In the genomic region with DNA sequence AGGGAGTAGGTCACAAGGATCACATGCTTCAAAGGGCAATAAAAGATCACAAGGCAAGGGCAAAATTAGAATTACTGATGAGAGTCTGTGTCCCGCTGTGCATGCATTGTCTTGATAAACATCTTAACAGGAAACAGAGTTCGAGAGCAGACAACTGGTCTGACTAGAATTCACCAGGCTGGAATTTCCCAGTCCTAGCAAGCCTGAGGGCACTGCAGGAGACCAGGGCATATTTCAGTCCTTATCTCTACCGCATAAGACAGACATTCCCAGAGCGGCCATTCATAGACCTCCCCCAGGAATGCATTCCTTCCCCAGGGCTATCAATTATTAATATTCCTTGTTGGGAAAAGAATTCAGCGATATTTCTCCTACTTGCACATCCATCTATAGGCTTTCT, we compare ENCODE assay signal across 7 cellular contexts. TPM values are rescaled to one million over a fixed set of nuclear protein-coding genes. Genes with fewer than 3 reads are reported as not detected.
DNase-seq lines count a peak whose midpoint lies in the region; FAIRE-seq and TF ChIP-seq lines count a peak whose summit lies in the region.
"Not testable (repeated sequence)": the region's sequence is repeated elsewhere in the genome, so short reads cannot be mapped to it uniquely, and the experiment has no call there.

No MANE protein-coding gene starts in this region.

- H3K27me3 Mint-ChIP-seq in astrocyte (ENCODE audit: low read depth, unreplicated experiment), result not testable (repeated sequence)

- BruUV-seq in A673 (replicated peaks; lab: Mats Ljungman, UMichigan), result not testable (repeated sequence)

- intact Hi-C loops in A673 (cut with micrococcal nuclease; ENCODE audit: unreplicated experiment), result not testable (repeated sequence)

- peak overlapping the region; percentile 86 for H3K27ac Mint-ChIP-seq in astrocyte (ENCODE audit: unreplicated experiment)

- not testable (repeated sequence) for H3K27ac ChIP-seq in A673 (ENCODE audit: low read depth, low read length, poor library complexity, severe bottlenecking)
- H3K27ac ChIP-seq in astrocyte (ENCODE audit: low read depth, low read length) (peak overlapping the region; percentile 42), mesodermal cell (ENCODE audit: low read depth, low read length, severe bottlenecking) (peak overlapping the region; percentile 10)

- H2AFZ ChIP-seq in astrocyte (ENCODE audit: low read depth, low read length), result not testable (repeated sequence)

- not testable (repeated sequence) for H3K36me3 ChIP-seq in A673 (ENCODE audit: insufficient read depth, low read length, poor library complexity, severe bottlenecking); astrocyte (ENCODE audit: insufficient read depth, low read length); mesodermal cell (ENCODE audit: control insufficient read depth, insufficient read depth, low read length)

- WGBS in mesodermal cell (ENCODE audit: insufficient coverage in 2 of 2), 2 experiments, result 64 to 94% methylated on average over 2 to 3 of the region's 5 CpGs

- not testable (repeated sequence) for H3K4me3 ChIP-seq in A673 (ENCODE audit: low read depth, low read length, poor library complexity, severe bottlenecking); astrocyte (ENCODE audit: insufficient read depth, low read depth, low read length); epithelial cell of esophagus (ENCODE audit: low read length); mesodermal cell (ENCODE audit: extremely low read depth, insufficient read depth, low read length, poor library complexity, severe bottlenecking)

- POLR2A ChIA-PET in A673 (lab: Charles Lee; ENCODE audit: low non-redundant PET), result not testable (repeated sequence)

- not testable (repeated sequence) for H3K79me2 ChIP-seq in astrocyte (ENCODE audit: insufficient read depth, low read length)

- H3K4me2 ChIP-seq in astrocyte (ENCODE audit: low read length), result not testable (repeated sequence)

- H3K4me1 Mint-ChIP-seq in astrocyte (ENCODE audit: low read depth, unreplicated experiment), result not testable (repeated sequence)

- not testable (repeated sequence) for TF ChIP-seq CTCF in A673 (conservative IDR thresholded peaks at IDR 0.05; ENCODE audit: low read depth, low read length); astrocyte (IDR thresholded peaks at IDR 0.05; ENCODE audit: insufficient read depth, low read depth, low read length); epithelial cell of esophagus (IDR thresholded peaks at IDR 0.05; ENCODE audit: insufficient read depth, low read depth, low read length, missing control alignments)

- H3K36me3 Mint-ChIP-seq in astrocyte (ENCODE audit: low read depth, unreplicated experiment), result not testable (repeated sequence)

- CTCF ChIA-PET in A673 (lab: Charles Lee), result not testable (repeated sequence)

- H3K4me3 Mint-ChIP-seq in astrocyte (ENCODE audit: unreplicated experiment), result not testable (repeated sequence)

- peaks cover 11% of the 10 kb centered on the region for H3K9me3 Mint-ChIP-seq in astrocyte (ENCODE audit: unreplicated experiment)

- not testable (repeated sequence) for H3K27me3 ChIP-seq in A673 (replicated peaks; ENCODE audit: insufficient read depth, low read depth, low read length, poor library complexity); astrocyte (ENCODE audit: insufficient read depth, low read length)

- DNase-seq in A673 (ENCODE audit: low spot score) (peak; percentile 14), ELF-1 (ENCODE audit: low read depth, low spot score) (peak; percentile 61), HT1080 (ENCODE audit: low read depth) (peak; percentile 47), RCC 7860 (ENCODE audit: low spot score) (peak; percentile 13), astrocyte (ENCODE audit: low read depth) (peak; percentile 71), epithelial cell of esophagus (ENCODE audit: low read depth) (peak; percentile 41)

- FAIRE-seq in RCC 7860 (lab: Jason Lieb, UNC); astrocyte (lab: Jason Lieb, UNC): not testable (repeated sequence)

- not testable (repeated sequence) for H4K20me1 ChIP-seq in astrocyte (ENCODE audit: insufficient read depth, low read length)

- H3K4me1 ChIP-seq in A673 (ENCODE audit: insufficient read depth, low read length, poor library complexity, severe bottlenecking); astrocyte (ENCODE audit: insufficient read depth, low read length); mesodermal cell (ENCODE audit: control insufficient read depth, insufficient read depth, low read length, poor library complexity, severe bottlenecking): not testable (repeated sequence)

- H3K9me3 ChIP-seq in A673 (ENCODE audit: low read depth, low read length, poor library complexity, severe bottlenecking); astrocyte (ENCODE audit: insufficient read depth, low read depth, low read length): not testable (repeated sequence)
- H3K9me3 ChIP-seq in mesodermal cell (ENCODE audit: control insufficient read depth, low read length), result peaks cover 15% of the 10 kb centered on the region

- not testable (repeated sequence) for H3K9ac ChIP-seq in astrocyte (ENCODE audit: low read length)

RNA-seq across cellular contexts. Expression of gene ATOX1, which starts 28.8 kb away (rescaled TPM):
- total RNA-seq in A673 (2021) (65.6 and 72.2 TPM in 2 replicates), astrocyte (265 and 274 TPM in 2 replicates)
- 208 and 248 TPM in 2 replicates for total RNA-seq in HT1080 (2014; rRNA removed; shearing (Covaris generic))
- polyA plus RNA-seq in HT1080 (2015; cell fraction: cytosol; rRNA removed), result 244 and 384 TPM in 2 replicates
- polyA plus RNA-seq in HT1080 (2015; cell fraction: nucleus; rRNA removed), result 117 and 127 TPM in 2 replicates
- polyA plus RNA-seq in mesodermal cell (2013, experiment 1 of 2), result 123 TPM
- 103 TPM for polyA plus RNA-seq in mesodermal cell (2013, experiment 2 of 2)

RNA-seq across cellular contexts. Expression of gene G3BP1, which starts 42.2 kb away (rescaled TPM):
- 296 and 317 TPM in 2 replicates for total RNA-seq in A673 (2021)
- total RNA-seq in HT1080 (2014; rRNA removed; shearing (Covaris generic)), result 295 and 342 TPM in 2 replicates
- 151 and 163 TPM in 2 replicates for polyA plus RNA-seq in HT1080 (2015; cell fraction: cytosol; rRNA removed)
- 289 and 320 TPM in 2 replicates for polyA plus RNA-seq in HT1080 (2015; cell fraction: nucleus; rRNA removed)
- total RNA-seq in astrocyte, result 231 and 246 TPM in 2 replicates
- polyA plus RNA-seq in mesodermal cell (2013, experiment 1 of 2), result 88.3 TPM
- 84.1 TPM for polyA plus RNA-seq in mesodermal cell (2013, experiment 2 of 2)

RNA-seq across cellular contexts. Expression of gene SPARC, which starts 42.9 kb away (rescaled TPM):
- total RNA-seq in A673 (2021) (268 and 339 TPM in 2 replicates), astrocyte (15,667 and 20,724 TPM in 2 replicates)
- total RNA-seq in HT1080 (2014; rRNA removed; shearing (Covaris generic)), result 955 and 1,238 TPM in 2 replicates
- polyA plus RNA-seq in HT1080 (2015; cell fraction: cytosol; rRNA removed), result 969 and 1,116 TPM in 2 replicates
- polyA plus RNA-seq in HT1080 (2015; cell fraction: nucleus; rRNA removed), result 1,737 and 2,034 TPM in 2 replicates
- polyA plus RNA-seq in mesodermal cell (2013, experiment 1 of 2), result 2,112 TPM
- polyA plus RNA-seq in mesodermal cell (2013, experiment 2 of 2), result 2,024 TPM

Comparison
In these comparisons a context has a peak if more than half of its experiments do, and no peak if none do; other contexts are left out.
1. DNase-seq: peak in every context shown above with its lines; median percentile 71 in astrocyte; 61 in ELF-1; 47 in HT1080; 41 in epithelial cell of esophagus; 14 in A673; 13 in RCC 7860.
2. RNA of gene SPARC, which starts 42.9 kb away (total RNA-seq): 15,667 to 20,724 TPM in astrocyte; 955 to 1,238 TPM in HT1080 and 268 to 339 TPM in A673; every median in the first group is over 10 times any median in the second.